ENCODE assay signal across 36 cellular contexts in the genomic region with DNA sequence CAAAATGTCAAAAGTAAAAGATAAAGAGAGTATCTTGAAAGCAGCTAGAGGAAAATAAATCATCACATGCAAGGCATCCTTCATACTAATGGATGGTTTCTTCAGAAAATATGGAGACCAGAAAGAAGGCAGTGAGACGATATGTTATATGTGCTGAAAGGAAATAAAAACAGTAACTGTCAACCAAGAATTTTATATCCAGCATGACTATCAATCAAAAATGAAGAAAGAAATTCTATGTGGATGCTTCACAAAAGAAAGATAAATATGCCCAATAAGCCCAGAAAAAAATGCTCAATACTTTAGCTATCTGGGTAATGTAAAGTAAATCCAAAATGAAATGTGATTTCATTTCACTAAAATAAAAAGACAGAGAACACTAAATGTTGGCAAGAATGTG.
"Had no signal": no experiment of that assay in that cellular context is flagged by ENCODE, and none has a peak within 500 bp of the region (broad histone marks: within the 10 kb centered on the region; RNA-seq: fewer than 3 reads in every experiment).

No MANE protein-coding gene starts in this region.

- H3K27me3 ChIP-seq: MG63 had no signal

- H3K4me3 ChIP-seq: MG63 had no signal

- H3K36me3 ChIP-seq: MG63 had no signal

- DNase-seq: Karpas-422, Kasumi-1, MG63, MM.1S, MV-4-11, NCI-H1048, NCI-H1092, NCI-H1092 treated with DMSO at 0.1 percent for 48 hours, NCI-H1105, NCI-H1105 treated with DMSO at 0.1 percent for 48 hours, NCI-H1417, NCI-H1417 treated with DMSO at 0.1 percent for 48 hours, NCI-H1436, NCI-H1436 treated with DMSO at 0.1 percent for 48 hours, NCI-H146, NCI-H1694, NCI-H1694 treated with DMSO at 0.1 percent for 48 hours, NCI-H187, NCI-H187 treated with DMSO at 0.1 percent for 48 hours, NCI-H1930, NCI-H2029, NCI-H2029 treated with DMSO at 0.1 percent for 48 hours, NCI-H2081, NCI-H2081 treated with DMSO at 0.1 percent for 48 hours, NCI-H2107, NCI-H2171, NCI-H2171 treated with DMSO at 0.1 percent for 48 hours, NCI-H2227 treated with DMSO at 0.1 percent for 48 hours, NCI-H226, NCI-H345, NCI-H446, NCI-H446 treated with DMSO at 0.1 percent for 48 hours, NCI-H510A, NCI-H510A treated with DMSO at 0.1 percent for 48 hours, NCI-H524, NCI-H524 treated with DMSO at 0.1 percent for 48 hours had no signal
